7 cellular contexts compared by ENCODE assay signal in genomic region chr6:2526766-2527165, GRCh38.
"Had no signal": no experiment of that assay in that cellular context is flagged by ENCODE, and none has a peak within 500 bp of the region (broad histone marks: within the 10 kb centered on the region; RNA-seq: fewer than 3 reads in every experiment).

No MANE protein-coding gene starts in this region.

- H3K27ac Mint-ChIP-seq: GM23338, HFFc6 had no signal

- ATAC-seq: GM23338, HCT116, K562 had no signal

- H3K4me3 Mint-ChIP-seq: GM23338, HFFc6 had no signal

- H3K4me3 ChIP-seq: GM23338, HAP-1, K562 had no signal

- H3K4me1 ChIP-seq: HAP-1 had no signal

- H3K36me3 ChIP-seq: HAP-1 had no signal

- DNase-seq: HFFc6, IMR-90, KG1 had no signal
